In the genomic region with DNA sequence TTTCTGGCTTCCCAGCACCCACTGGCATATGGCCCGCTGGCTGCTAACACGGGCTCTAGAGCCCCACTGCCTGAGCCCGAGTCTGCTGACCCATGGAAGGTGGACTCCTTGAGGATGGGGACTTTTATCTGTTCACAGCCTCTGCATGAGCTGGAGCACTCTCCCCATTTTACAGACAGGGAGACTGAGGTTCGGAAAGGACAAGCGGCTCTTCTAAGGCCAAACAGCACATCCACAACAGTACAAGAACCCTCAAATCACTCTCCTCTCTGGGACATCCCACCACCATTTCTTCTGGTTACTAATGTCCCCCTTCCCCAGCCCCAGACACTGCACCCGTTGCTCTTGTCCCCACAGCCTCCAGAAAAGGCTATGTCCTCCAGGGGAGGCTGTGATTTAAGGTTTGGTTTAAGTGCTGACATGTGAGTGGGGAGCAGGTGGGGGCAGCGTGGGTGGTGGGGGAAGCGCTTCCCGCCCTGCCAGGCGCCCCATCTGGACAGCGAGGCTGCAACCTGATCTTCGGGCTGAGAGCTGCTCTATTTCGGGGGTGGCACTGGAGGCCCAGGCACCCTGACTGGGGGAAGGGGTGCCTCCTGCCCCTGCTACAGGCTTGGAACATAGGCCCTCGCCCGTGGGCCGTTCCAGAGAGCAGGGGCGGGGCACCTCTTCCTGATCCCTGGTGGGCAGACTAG, we compare ENCODE assay signal across 21 cellular contexts.
DNase-seq lines count a peak whose midpoint lies in the region; FAIRE-seq and TF ChIP-seq lines count a peak whose summit lies in the region.
"Had no signal": no experiment of that assay in that cellular context is flagged by ENCODE, and none has a peak within 500 bp of the region (broad histone marks: within the 10 kb centered on the region; RNA-seq: fewer than 3 reads in every experiment).

No MANE protein-coding gene starts in this region.

- TF ChIP-seq CTCF in HEK293 (tag by site-specific recombination; IDR thresholded peaks at IDR 0.05) (no peak), H1 (IDR thresholded peaks at IDR 0.05; ENCODE audit: control extremely low read depth in 1 of 3, insufficient read depth in 1 of 3, low read depth in 1 of 3, low read length in 3 of 3) (no peak)

- DNase-seq in NCI-H524 (lab: John Stamatoyannopoulos, UW) = peak; percentile 59 to 74
- DNase-seq in H1 (ENCODE audit: low read depth in 1 of 2, low spot score in 2 of 2) = no peak
- no peak for DNase-seq in trophoblast cell
- no peak for DNase-seq in caudate nucleus (lab: John Stamatoyannopoulos, UW)
- no peak for DNase-seq in NCI-H2081 treated with DMSO at 0.1 percent for 48 hours (lab: John Stamatoyannopoulos, UW)
- DNase-seq in GDM1 (lab: John Stamatoyannopoulos, UW) = no peak
- DNase-seq in NCI-H774 (lab: John Stamatoyannopoulos, UW) = no peak
- DNase-seq: ACHN; BE2C; CD4-positive, CD25-positive, alpha-beta regulatory T cell; CD8-positive, alpha-beta memory T cell; COR-L47; DMS153; DMS79; GF-D8; IMR-90; KBM-7 had no signal

- no peaks in the 10 kb centered on the region for H3K23me2 ChIP-seq in H1 (ENCODE audit: low read depth, low read length)

- H2AK5ac ChIP-seq in H1 (ENCODE audit: low read depth, low read length) = peak overlapping the region; percentile 65; the same call in 1 of the 2 replicates
- peak overlapping the region; percentile 47 for H2AK5ac ChIP-seq in trophoblast cell (ENCODE audit: low read length)

- H3K14ac ChIP-seq in H1 (ENCODE audit: insufficient read length) (no peak overlapping the region), trophoblast cell (ENCODE audit: low read length) (no peak overlapping the region)

- no peak overlapping the region for H4K12ac ChIP-seq in trophoblast cell (ENCODE audit: low read depth, low read length)

- no peak overlapping the region for H2BK20ac ChIP-seq in H1 (ENCODE audit: low read length)

- no peaks in the 10 kb centered on the region for H3K4me1 ChIP-seq in HEK293 (ENCODE audit: control insufficient read depth, insufficient read depth, low read length)
- peaks cover 0 to 28% (median 16%) of the 10 kb centered on the region in 4 experiments; a peak in 6 of 7 replicates for H3K4me1 ChIP-seq in H1 (replicated peaks in 1 of 4; ENCODE audit: control insufficient read depth in 3 of 4, insufficient read depth in 4 of 4, low read length in 3 of 4)
- H3K4me1 ChIP-seq in trophoblast cell (ENCODE audit: control insufficient read depth in 1 of 2, insufficient read depth in 2 of 2, low read length in 2 of 2) = peaks cover 11 to 12% of the 10 kb centered on the region in 2 experiments
- H3K4me1 ChIP-seq: BE2C, HAP-1 had no signal

- 85% methylated on average over 15 of the region's 17 CpGs; no CpG with 5 or more reads in 1 of the 2 experiments for WGBS in H1 (ENCODE audit: extremely low coverage in 1 of 2, insufficient coverage in 1 of 2, insufficient read length in 1 of 2, insufficient replicate concordance in 2 of 2, low coverage in 1 of 2, low lambda C conversion rate in 2 of 2, missing lambda C conversion rate in 1 of 2), 2 experiments
- WGBS in trophoblast cell (ENCODE audit: extremely low coverage, insufficient coverage, insufficient read length) = no CpG with 5 or more reads among the region's 17 CpGs

- FAIRE-seq in H1 (lab: Jason Lieb, UNC) = no peak
- FAIRE-seq: A204.1, HTR-8/SVneo had no signal

- TF ChIP-seq RAD21 in H1 (IDR thresholded peaks at IDR 0.05 in 1 of 2, conservative IDR thresholded peaks at IDR 0.05 in 1 of 2; ENCODE audit: low read depth in 2 of 2, low read length in 2 of 2) = no peak

- H2BK5ac ChIP-seq in H1 (ENCODE audit: low read depth, low read length) = no peak overlapping the region
- no peak overlapping the region for H2BK5ac ChIP-seq in trophoblast cell (ENCODE audit: low read depth, low read length, poor library complexity)

- H2AFZ ChIP-seq in H1 (ENCODE audit: low read length) (no peak overlapping the region), trophoblast cell (ENCODE audit: insufficient read depth, low read length, poor library complexity) (no peak overlapping the region)

- H3K4ac ChIP-seq in H1 (replicated peaks; ENCODE audit: insufficient read length, low read depth, low read length) = peak overlapping the region; percentile 48
- no peak overlapping the region for H3K4ac ChIP-seq in trophoblast cell (ENCODE audit: low read depth, low read length)

- no peak overlapping the region for H3K23ac ChIP-seq in H1 (ENCODE audit: insufficient read length)
- no peak overlapping the region for H3K23ac ChIP-seq in trophoblast cell (ENCODE audit: low read length)

- H3K9me3 ChIP-seq in HEK293 (ENCODE audit: control insufficient read depth, insufficient read depth, low read depth, low read length) (no peaks in the 10 kb centered on the region), H1 (ENCODE audit: insufficient read depth in 2 of 2, low read depth in 1 of 2, low read length in 1 of 2) (no peaks in the 10 kb centered on the region), trophoblast cell (ENCODE audit: insufficient read depth, low read depth, low read length) (peaks cover 2% of the 10 kb centered on the region)
- H3K9me3 ChIP-seq: BE2C, HAP-1 had no signal

- H3K18ac ChIP-seq in H1 (ENCODE audit: extremely low read depth, low read length) (no peak overlapping the region), trophoblast cell (ENCODE audit: low read length) (no peak overlapping the region)

- CTCF ChIA-PET in HEK293 (lab: Yijun Ruan, JAX) (no interaction called here), H1 (lab: Charles Lee; ENCODE audit: partially characterized antibody) (interaction anchor here (0.6 to 1.5 kb wide), 4 partner anchors 8 to 1951 kb away, joined by 3 to 4 read pairs (median 3); no protein-coding TSS in a partner anchor)

- H3K4me3 ChIP-seq in HEK293 (ENCODE audit: low read depth, low read length) (no peak overlapping the region), H1 (ENCODE audit: extremely low read depth in 1 of 4, insufficient read depth in 2 of 4, low read depth in 3 of 4, low read length in 4 of 4) (no peak overlapping the region), trophoblast cell (ENCODE audit: low read depth, low read length) (no peak overlapping the region)
- H3K4me3 ChIP-seq: HAP-1 had no signal

- no peak overlapping the region for H4K8ac ChIP-seq in H1 (ENCODE audit: extremely low read depth, insufficient read depth, low read length)
- H4K8ac ChIP-seq in trophoblast cell (ENCODE audit: low read depth, low read length) = no peak overlapping the region

- no peaks in the 10 kb centered on the region for H3K36me3 ChIP-seq in HEK293 (ENCODE audit: control insufficient read depth in 2 of 2, insufficient read depth in 1 of 2, low read length in 2 of 2)
- H3K36me3 ChIP-seq in H1 (ENCODE audit: control insufficient read depth in 2 of 4, insufficient read depth in 4 of 4, low read length in 3 of 4) = no peaks in the 10 kb centered on the region
- H3K36me3 ChIP-seq in trophoblast cell (ENCODE audit: control insufficient read depth in 1 of 2, insufficient read depth in 2 of 2, low read length in 2 of 2) = no peaks in the 10 kb centered on the region
- H3K36me3 ChIP-seq: BE2C, HAP-1 had no signal

- H4K20me1 ChIP-seq in H1 (replicated peaks in 1 of 2; ENCODE audit: control insufficient read depth in 1 of 2, insufficient read depth in 2 of 2, low read length in 2 of 2) = no peaks in the 10 kb centered on the region

- H2BK12ac ChIP-seq in H1 (ENCODE audit: low read depth, low read length) = no peak overlapping the region; the same call in 1 of the 2 replicates
- peak overlapping the region; percentile 31 for H2BK12ac ChIP-seq in trophoblast cell (ENCODE audit: low read length)

- H3K4me2 ChIP-seq in H1 (ENCODE audit: insufficient read depth in 1 of 2, low read depth in 2 of 2, low read length in 2 of 2) (no peak overlapping the region), trophoblast cell (ENCODE audit: low read length) (no peak overlapping the region)

- H3K56ac ChIP-seq in H1 (replicated peaks; ENCODE audit: insufficient read length, low read depth, low read length) = no peak overlapping the region

- H3K79me1 ChIP-seq in H1 (ENCODE audit: low read depth, low read length) (no peaks in the 10 kb centered on the region), trophoblast cell (ENCODE audit: low read length) (peaks cover 7% of the 10 kb centered on the region)

- no peak overlapping the region for H4K5ac ChIP-seq in H1 (ENCODE audit: insufficient read length, low read depth, low read length)

- H3K27me3 ChIP-seq in H1 (replicated peaks in 1 of 4; ENCODE audit: control insufficient read depth in 3 of 4, extremely low read depth in 1 of 4, insufficient read depth in 3 of 4, low read length in 3 of 4) (peaks cover 0 to 14% (median 7%) of the 10 kb centered on the region in 4 experiments; a peak in 4 of 7 replicates), trophoblast cell (ENCODE audit: insufficient read depth, low read length) (no peaks in the 10 kb centered on the region)
- H3K27me3 ChIP-seq: BE2C had no signal

- H2BK120ac ChIP-seq in H1 (replicated peaks; ENCODE audit: low read depth, low read length) = no peak overlapping the region
- no peak overlapping the region for H2BK120ac ChIP-seq in trophoblast cell (ENCODE audit: insufficient read depth, low read length, poor library complexity)

- TF ChIP-seq EP300 in H1 (IDR thresholded peaks at IDR 0.05; ENCODE audit: borderline replicate concordance in 1 of 2, low read depth in 2 of 2, low read length in 2 of 2) = no peak

- POLR2A ChIA-PET in HEK293 (lab: Yijun Ruan, JAX) (no interaction called here), H1 (lab: Charles Lee; ENCODE audit: partially characterized antibody) (no interaction called here)

- no peak for TF ChIP-seq POLR2A in H1 (IDR thresholded peaks at IDR 0.05; ENCODE audit: control extremely low read depth in 1 of 2, low read depth in 2 of 2, low read length in 2 of 2)

- no peak overlapping the region for H2BK15ac ChIP-seq in H1 (ENCODE audit: low read length)

- H3K9ac ChIP-seq in H1 (replicated peaks in 1 of 4; ENCODE audit: extremely low read depth in 1 of 4, low read depth in 3 of 4, low read length in 3 of 4) = no peak overlapping the region
- H3K9ac ChIP-seq in trophoblast cell (ENCODE audit: low read length) = no peak overlapping the region

- no peak overlapping the region for H3K27ac ChIP-seq in HEK293 (ENCODE audit: extremely low read depth, low read depth, low read length)
- no peak overlapping the region for H3K27ac ChIP-seq in H1 (ENCODE audit: low read depth, low read length)
- H3K27ac ChIP-seq in trophoblast cell (ENCODE audit: low read depth, low read length) = no peak overlapping the region
- no peak overlapping the region for H3K27ac ChIP-seq in caudate nucleus (ENCODE audit: low read depth, low read length)

- H3K79me2 ChIP-seq in H1 (ENCODE audit: control insufficient read depth in 1 of 2, insufficient read depth in 2 of 2, low read length in 2 of 2) (no peaks in the 10 kb centered on the region), trophoblast cell (ENCODE audit: control insufficient read depth, insufficient read depth, low read length, poor library complexity) (no peaks in the 10 kb centered on the region)

- H4K91ac ChIP-seq in H1 (replicated peaks; ENCODE audit: insufficient read length, low read length) = peak overlapping the region; percentile 18
- H4K91ac ChIP-seq in trophoblast cell (ENCODE audit: low read depth, low read length) = no peak overlapping the region

TF ChIP-seq in HEK293, 187 proteins besides CTCF, POLR2A, EP300 and RAD21 (continues in another document):
- no peak for TF ChIP-seq ZNF548 (tag by site-specific recombination; IDR thresholded peaks at IDR 0.05)

TF ChIP-seq in H1, 55 proteins besides CTCF, POLR2A, EP300 and RAD21 (continues in another document):
- TF ChIP-seq CBX5 (IDR thresholded peaks at IDR 0.05; ENCODE audit: low read depth, low read length) = no peak

Comparison
In these comparisons a context has a peak if more than half of its experiments do, and no peak if none do; other contexts are left out.
1. DNase-seq: peak in NCI-H524 (2 of 2); none in H1 (0 of 2), trophoblast cell (0 of 2), caudate nucleus (0 of 61), NCI-H2081 treated with DMSO at 0.1 percent for 48 hours (single experiment), GDM1 (single experiment) and NCI-H774 (single experiment).